Comparison of ENCODE assay signal across 21 cellular contexts in genomic region chr7:68640103-68640502, GRCh38.
DNase-seq lines count a peak whose midpoint lies in the region; ATAC-seq, FAIRE-seq and TF ChIP-seq lines count a peak whose summit lies in the region.
"Had no signal": no experiment of that assay in that cellular context is flagged by ENCODE, and none has a peak within 500 bp of the region (broad histone marks: within the 10 kb centered on the region; RNA-seq: fewer than 3 reads in every experiment).

No MANE protein-coding gene starts in this region.

- CTCF ChIA-PET in WTC11 (lab: Charles Lee) = no interaction called here

- no peaks in the 10 kb centered on the region for H3K36me3 ChIP-seq in kidney (ENCODE audit: control insufficient read depth in 1 of 2, insufficient read depth in 2 of 2, low read length in 2 of 2)
- H3K36me3 ChIP-seq in suprapubic skin = no peaks in the 10 kb centered on the region
- H3K36me3 ChIP-seq in upper lobe of left lung = no peaks in the 10 kb centered on the region

- POLR2A ChIA-PET in WTC11 (lab: Charles Lee) = no interaction called here

- no peak for TF ChIP-seq CTCF in WTC11 (IDR thresholded peaks at IDR 0.05)
- no peak for TF ChIP-seq CTCF in kidney (IDR thresholded peaks at IDR 0.05; ENCODE audit: borderline replicate concordance, extremely low read depth, insufficient read depth)
- TF ChIP-seq CTCF in nephron progenitor cell (IDR thresholded peaks at IDR 0.05) = no peak
- TF ChIP-seq CTCF in suprapubic skin (IDR thresholded peaks at IDR 0.05) = no peak
- TF ChIP-seq CTCF in upper lobe of left lung (IDR thresholded peaks at IDR 0.05) = no peak

- H3K27me3 ChIP-seq in suprapubic skin = no peaks in the 10 kb centered on the region
- no peaks in the 10 kb centered on the region for H3K27me3 ChIP-seq in upper lobe of left lung

- no peak for DNase-seq in WTC11 (ENCODE audit: low spot score)
- no peak for DNase-seq in kidney
- no peak for DNase-seq in nephron progenitor cell
- no peak for DNase-seq in suprapubic skin (ENCODE audit: low spot score in 2 of 2)
- no peak for DNase-seq in upper lobe of left lung
- DNase-seq: 8988T; C1 segment of cervical spinal cord; Calu3; CD4-positive, alpha-beta memory T cell; COR-L47; DMS53; DND-41; GDM1; GM23248; H7; HCEC 1CT had no signal

- FAIRE-seq in G401.6 (lab: Jason Lieb, UNC) = peak; percentile 96
- FAIRE-seq in kidney (lab: Jason Lieb, UNC) = peak; percentile 95
- FAIRE-seq: GM12878, GM19239, H1 had no signal

- H3K4me3 ChIP-seq in kidney (ENCODE audit: low read length in 2 of 2) (no peak overlapping the region), suprapubic skin (no peak overlapping the region), upper lobe of left lung (no peak overlapping the region)
- H3K4me3 ChIP-seq: GM12878, GM23248 had no signal

- 92% methylated on average over 3 of the region's 3 CpGs for WGBS in suprapubic skin
- WGBS in upper lobe of left lung, 2 donors = 91 to 96% methylated on average over 3 of the region's 3 CpGs

- no peak overlapping the region for H3K9ac ChIP-seq in kidney (ENCODE audit: low read length in 2 of 2)
- H3K9ac ChIP-seq: GM23248 had no signal

- H3K4me1 ChIP-seq in kidney (ENCODE audit: control insufficient read depth in 1 of 2, insufficient read depth in 1 of 2, low read depth in 1 of 2, low read length in 2 of 2) = no peaks in the 10 kb centered on the region
- H3K4me1 ChIP-seq in suprapubic skin = no peaks in the 10 kb centered on the region
- no peaks in the 10 kb centered on the region for H3K4me1 ChIP-seq in upper lobe of left lung

- intact Hi-C loops in kidney (cut with DNase I) = no loop called here

- peaks cover 8% of the 10 kb centered on the region for H3K9me3 Mint-ChIP-seq in WTC11
- H3K9me3 Mint-ChIP-seq in nephron progenitor cell = peaks cover 37% of the 10 kb centered on the region

- H3K4me3 Mint-ChIP-seq in WTC11 = no peak overlapping the region
- H3K4me3 Mint-ChIP-seq in nephron progenitor cell = no peak overlapping the region
- H3K4me3 Mint-ChIP-seq: CD4-positive, alpha-beta memory T cell had no signal

- H3K36me3 Mint-ChIP-seq in WTC11 (peaks cover 5% of the 10 kb centered on the region; the same call in 1 of the 2 replicates), nephron progenitor cell (ENCODE audit: low read depth) (no peaks in the 10 kb centered on the region)
- H3K36me3 Mint-ChIP-seq: CD4-positive, alpha-beta memory T cell had no signal

- ATAC-seq in WTC11 (no peak), HG03520 (IDR thresholded peaks at IDR 0.05; ENCODE audit: unreplicated experiment) (no peak), upper lobe of left lung (ENCODE audit: low FRiP score in 2 of 2) (no peak)
- ATAC-seq: GM12878 had no signal

- no peak overlapping the region for H3K27ac ChIP-seq in kidney (ENCODE audit: low read depth in 2 of 2, low read length in 2 of 2)
- no peak overlapping the region for H3K27ac ChIP-seq in suprapubic skin
- no peak overlapping the region for H3K27ac ChIP-seq in upper lobe of left lung
- H3K27ac ChIP-seq: GM23248 had no signal

- no peaks in the 10 kb centered on the region for H3K9me3 ChIP-seq in kidney (ENCODE audit: control insufficient read depth in 1 of 2, low read length in 2 of 2)
- no peaks in the 10 kb centered on the region for H3K9me3 ChIP-seq in suprapubic skin
- peaks cover 0 to 11% (median 8%) of the 10 kb centered on the region in 4 donors for H3K9me3 ChIP-seq in upper lobe of left lung

- no peaks in the 10 kb centered on the region for H3K27me3 Mint-ChIP-seq in WTC11 (ENCODE audit: low read depth)
- no peaks in the 10 kb centered on the region for H3K27me3 Mint-ChIP-seq in nephron progenitor cell (ENCODE audit: low read depth, poor library complexity)
- H3K27me3 Mint-ChIP-seq: CD4-positive, alpha-beta memory T cell had no signal

- TF ChIP-seq EP300 in suprapubic skin (IDR thresholded peaks at IDR 0.05) = no peak
- no peak for TF ChIP-seq EP300 in upper lobe of left lung (IDR thresholded peaks at IDR 0.05)

- H3K4me1 Mint-ChIP-seq in WTC11 = peaks cover 2% of the 10 kb centered on the region
- no peaks in the 10 kb centered on the region for H3K4me1 Mint-ChIP-seq in nephron progenitor cell
- H3K4me1 Mint-ChIP-seq: CD4-positive, alpha-beta memory T cell had no signal

- TF ChIP-seq POLR2A in suprapubic skin (IDR thresholded peaks at IDR 0.05) (no peak), upper lobe of left lung (IDR thresholded peaks at IDR 0.05) (no peak)

- H3K27ac Mint-ChIP-seq in WTC11 (no peak overlapping the region), nephron progenitor cell (no peak overlapping the region)
- H3K27ac Mint-ChIP-seq: CD4-positive, alpha-beta memory T cell had no signal

TF ChIP-seq in WTC11, 78 proteins besides CTCF, POLR2A, EP300 and RAD21:
- peak; percentile 95 for TF ChIP-seq HMGA2 (CRISPR knock-in tag; IDR thresholded peaks at IDR 0.05)
- TF ChIP-seq ZNF532 (CRISPR knock-in tag; IDR thresholded peaks at IDR 0.05; ENCODE audit: borderline replicate concordance) = no peak
